In genomic region chr3:141996437-141996836, GRCh38 we compare ENCODE assay signal across 21 cellular contexts.
DNase-seq lines count a peak whose midpoint lies in the region; ATAC-seq, FAIRE-seq and TF ChIP-seq lines count a peak whose summit lies in the region.
"Had no signal": no experiment of that assay in that cellular context is flagged by ENCODE, and none has a peak within 500 bp of the region (broad histone marks: within the 10 kb centered on the region; RNA-seq: fewer than 3 reads in every experiment).

No MANE protein-coding gene starts in this region.

- H3K36me3 Mint-ChIP-seq in activated naive CD4-positive, alpha-beta T cell treated with anti-CD3 and anti-CD28 coated beads for 36 hours (ENCODE audit: low read depth) = no peaks in the 10 kb centered on the region
- H3K36me3 Mint-ChIP-seq: activated naive CD8-positive, alpha-beta T cell treated with anti-CD3 and anti-CD28 coated beads for 36 hours; natural killer cell treated with Interleukin-12 subunit alpha and Interleukin-12 subunit beta and Interleukin-15 and Interleukin-18, amount 100 ng/mL, for 72 hours had no signal

- H4K20me1 ChIP-seq in K562 (replicated peaks; ENCODE audit: control insufficient read depth, insufficient read depth, low read length) = 0 out of 2 replicates have a peak, but pooled peaks cover 4% of the 10 kb centered on the region

- H3K9me3 Mint-ChIP-seq in activated naive CD4-positive, alpha-beta T cell treated with anti-CD3 and anti-CD28 coated beads for 36 hours = no peaks in the 10 kb centered on the region
- H3K9me3 Mint-ChIP-seq: activated naive CD8-positive, alpha-beta T cell treated with anti-CD3 and anti-CD28 coated beads for 36 hours; CD4-positive, alpha-beta T cell; H9; natural killer cell treated with Interleukin-12 subunit alpha and Interleukin-12 subunit beta and Interleukin-15 and Interleukin-18, amount 100 ng/mL, for 72 hours had no signal

- TF ChIP-seq CTCF in A549 (IDR thresholded peaks at IDR 0.05) (no peak), K562 (IDR thresholded peaks at IDR 0.05 in 2 of 3, conservative IDR thresholded peaks at IDR 0.05 in 1 of 3; ENCODE audit: insufficient read depth in 2 of 3, low read depth in 1 of 3, low read length in 3 of 3) (no peak)

- no peaks in the 10 kb centered on the region for H3K4me1 Mint-ChIP-seq in activated naive CD4-positive, alpha-beta T cell treated with anti-CD3 and anti-CD28 coated beads for 36 hours (ENCODE audit: low read depth)

- no peaks in the 10 kb centered on the region for H3K27me3 Mint-ChIP-seq in activated naive CD4-positive, alpha-beta T cell treated with anti-CD3 and anti-CD28 coated beads for 36 hours (ENCODE audit: low read depth)
- H3K27me3 Mint-ChIP-seq: activated naive CD8-positive, alpha-beta T cell treated with anti-CD3 and anti-CD28 coated beads for 36 hours; CD4-positive, alpha-beta T cell; natural killer cell treated with Interleukin-12 subunit alpha and Interleukin-12 subunit beta and Interleukin-15 and Interleukin-18, amount 100 ng/mL, for 72 hours had no signal

- no peak for ATAC-seq in A549
- peak; percentile 45 for ATAC-seq in GM21381 (IDR thresholded peaks at IDR 0.05; ENCODE audit: unreplicated experiment)
- ATAC-seq in HG03139 (IDR thresholded peaks at IDR 0.05; ENCODE audit: unreplicated experiment) = peak; percentile 54
- no peak for ATAC-seq in K562
- ATAC-seq in GM19035 (IDR thresholded peaks at IDR 0.05; ENCODE audit: unreplicated experiment) = no peak
- ATAC-seq: lower lobe of right lung; natural killer cell treated with Interleukin-12 subunit alpha and Interleukin-12 subunit beta and Interleukin-15 and Interleukin-18, amount 100 ng/mL, for 72 hours had no signal

- no peak overlapping the region for H3K27ac Mint-ChIP-seq in activated naive CD4-positive, alpha-beta T cell treated with anti-CD3 and anti-CD28 coated beads for 36 hours
- H3K27ac Mint-ChIP-seq: activated naive CD8-positive, alpha-beta T cell treated with anti-CD3 and anti-CD28 coated beads for 36 hours; CD4-positive, alpha-beta T cell; natural killer cell treated with Interleukin-12 subunit alpha and Interleukin-12 subunit beta and Interleukin-15 and Interleukin-18, amount 100 ng/mL, for 72 hours had no signal

- FAIRE-seq in A549 (lab: Jason Lieb, UNC) = peak; percentile 23
- peak; percentile 6 for FAIRE-seq in K562 (lab: Jason Lieb, UNC)
- FAIRE-seq: A204.1 had no signal

- H3K9me1 ChIP-seq in K562 (ENCODE audit: control insufficient read depth, insufficient read depth, low read length) = no peaks in the 10 kb centered on the region

- BruUV-seq in K562 (replicated peaks; lab: Mats Ljungman, UMichigan) = no TSS peak

- H3K9me3 ChIP-seq in A549 (no peaks in the 10 kb centered on the region), K562 (replicated peaks; ENCODE audit: control insufficient read depth, insufficient read depth, low read depth, low read length) (no peaks in the 10 kb centered on the region)
- H3K9me3 ChIP-seq: lower lobe of right lung had no signal

- H3K27ac ChIP-seq in A549 (no peak overlapping the region), K562 (ENCODE audit: extremely low read depth, low read depth, low read length) (no peak overlapping the region)
- H3K27ac ChIP-seq: lower lobe of right lung had no signal

- H3K27me3 ChIP-seq in K562 (ENCODE audit: control insufficient read depth in 2 of 2, insufficient read depth in 2 of 2, low read length in 2 of 2) = no peaks in the 10 kb centered on the region

- in situ Hi-C loops in K562 (cut with MboI) = no loop called here

- H3K4me1 ChIP-seq in A549 (peaks cover 10% of the 10 kb centered on the region; the same call in 2 of the 3 replicates), K562 (replicated peaks in 1 of 2; ENCODE audit: control insufficient read depth in 2 of 2, insufficient read depth in 2 of 2, low read length in 2 of 2) (no peaks in the 10 kb centered on the region; a peak in 1 of 5 replicates)
- H3K4me1 ChIP-seq: lower lobe of right lung had no signal

- H3K36me3 ChIP-seq in K562 (ENCODE audit: control insufficient read depth, insufficient read depth, low read length) = peaks cover 54% of the 10 kb centered on the region

- TF ChIP-seq EP300 in A549 (IDR thresholded peaks at IDR 0.05) (no peak), K562 (IDR thresholded peaks at IDR 0.05; ENCODE audit: low read length) (no peak)

- no peak for TF ChIP-seq RAD21 in A549 (conservative IDR thresholded peaks at IDR 0.05 in 1 of 2, IDR thresholded peaks at IDR 0.05 in 1 of 2)
- no peak for TF ChIP-seq RAD21 in K562 (CRISPR knock-in tag; conservative IDR thresholded peaks at IDR 0.05 in 1 of 2, IDR thresholded peaks at IDR 0.05 in 1 of 2)

- no peak overlapping the region for H3K4me3 ChIP-seq in A549
- H3K4me3 ChIP-seq in K562 = no peak overlapping the region
- H3K4me3 ChIP-seq: lower lobe of right lung had no signal

- intact Hi-C loops in K562 (cut with micrococcal nuclease) = loop anchor here (10.0 kb wide), 1 partner anchor 532 kb away; no protein-coding TSS in a partner anchor
- intact Hi-C loops in activated naive CD4-positive, alpha-beta T cell treated with anti-CD3 and anti-CD28 coated beads for 36 hours (cut with micrococcal nuclease) = loop anchor here (10.0 kb wide), 1 partner anchor 422 kb away; no protein-coding TSS in a partner anchor

- CTCF ChIA-PET in A549 (lab: Yijun Ruan, JAX) = interaction anchor here (1.2 kb wide), 2 partner anchors 26 to 121 kb away, joined by 3 read pairs; no protein-coding TSS in a partner anchor
- CTCF ChIA-PET in K562 (lab: Yijun Ruan, JAX; ENCODE audit: low intra/inter-chr PET ratio) = interaction anchor here (1.4 kb wide), 1 partner anchor 352 kb away, joined by 3 read pairs; no protein-coding TSS in a partner anchor
- CTCF ChIA-PET in activated naive CD4-positive, alpha-beta T cell treated with anti-CD3 and anti-CD28 coated beads for 36 hours (lab: Charles Lee) = interaction anchor here (1.2 kb wide), 1 partner anchor 15 kb away, joined by 3 read pairs; no protein-coding TSS in a partner anchor

- H3K4me3 Mint-ChIP-seq in activated naive CD4-positive, alpha-beta T cell treated with anti-CD3 and anti-CD28 coated beads for 36 hours = no peak overlapping the region
- H3K4me3 Mint-ChIP-seq: activated naive CD8-positive, alpha-beta T cell treated with anti-CD3 and anti-CD28 coated beads for 36 hours; CD4-positive, alpha-beta T cell; H9; natural killer cell treated with Interleukin-12 subunit alpha and Interleukin-12 subunit beta and Interleukin-15 and Interleukin-18, amount 100 ng/mL, for 72 hours had no signal

- peaks cover 22% of the 10 kb centered on the region; the same call in 2 of the 3 replicates for H3K79me2 ChIP-seq in K562 (ENCODE audit: control insufficient read depth, insufficient read depth, low read length)

- H3K9ac ChIP-seq in K562 (ENCODE audit: insufficient read depth in 1 of 2, low read depth in 2 of 2, low read length in 2 of 2) = no peak overlapping the region

- TF ChIP-seq POLR2A in A549 (IDR thresholded peaks at IDR 0.05; ENCODE audit: low read length) = no peak
- TF ChIP-seq POLR2A in K562 (conservative IDR thresholded peaks at IDR 0.05) = no peak

- no peak overlapping the region for H2AFZ ChIP-seq in K562 (ENCODE audit: low read depth, low read length)

- DNase-seq in A549 (ENCODE audit: low read depth in 1 of 2, low spot score in 1 of 2) (no peak), K562 (ENCODE audit: extremely low read depth in 1 of 4, low spot score in 3 of 4) (no peak), dermis blood vessel endothelial cell (no peak), DMS53 treated with DMSO at 0.1 percent for 48 hours (lab: John Stamatoyannopoulos, UW; ENCODE audit: unreplicated experiment) (no peak)
- no peak for DNase-seq in activated naive CD4-positive, alpha-beta T cell treated with anti-CD3 and anti-CD28 coated beads for 36 hours
- DNase-seq: activated CD4-positive, alpha-beta T cell treated with anti-CD3 and anti-CD28 coated beads for 4 hours; activated naive CD8-positive, alpha-beta T cell treated with anti-CD3 and anti-CD28 coated beads for 36 hours; activated T-cell treated with anti-CD3 and anti-CD28 coated beads for 4 hours; CD4-positive, alpha-beta T cell; effector memory CD4-positive, alpha-beta T cell; foreskin fibroblast; H9; lower lobe of right lung; NCI-H1105 treated with DMSO at 0.1 percent for 48 hours; stimulated activated CD4-positive, alpha-beta T cell treated with anti-CD3 and anti-CD28 coated beads, Interleukin-15, amount 100 ng/mL, for 24 hours; T-helper 9 cell had no signal

- POLR2A ChIA-PET in A549 (lab: Yijun Ruan, JAX) (no interaction called here), K562 (lab: Yijun Ruan, JAX) (interaction anchor here (0.6 kb wide), 1 partner anchor 69 kb away, joined by 3 read pairs; no protein-coding TSS in a partner anchor)

- H3K4me2 ChIP-seq in A549 (peak overlapping the region; percentile 11; the same call in 1 of the 3 replicates), K562 (ENCODE audit: insufficient read depth, low read length) (no peak overlapping the region)

TF ChIP-seq in A549, 52 proteins besides CTCF, POLR2A, EP300 and RAD21 (continues in another document):
- no peak for TF ChIP-seq JUN (IDR thresholded peaks at IDR 0.05)
- no peak for TF ChIP-seq SREBF2 (IDR thresholded peaks at IDR 0.05)
- TF ChIP-seq, protein P1, sequence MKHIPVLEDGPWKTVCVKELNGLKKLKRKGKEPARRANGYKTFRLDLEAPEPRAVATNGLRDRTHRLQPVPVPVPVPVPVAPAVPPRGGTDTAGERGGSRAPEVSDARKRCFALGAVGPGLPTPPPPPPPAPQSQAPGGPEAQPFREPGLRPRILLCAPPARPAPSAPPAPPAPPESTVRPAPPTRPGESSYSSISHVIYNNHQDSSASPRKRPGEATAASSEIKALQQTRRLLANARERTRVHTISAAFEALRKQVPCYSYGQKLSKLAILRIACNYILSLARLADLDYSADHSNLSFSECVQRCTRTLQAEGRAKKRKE (CRISPR knock-in tag; IDR thresholded peaks at IDR 0.05; ENCODE audit: low read depth) = no peak
- TF ChIP-seq GATA3 (IDR thresholded peaks at IDR 0.05; ENCODE audit: borderline replicate concordance) = no peak
- TF ChIP-seq CHD2 (IDR thresholded peaks at IDR 0.05; ENCODE audit: low read length, partially characterized antibody) = no peak
- TF ChIP-seq CHD4 (IDR thresholded peaks at IDR 0.05; ENCODE audit: borderline replicate concordance) = no peak

TF ChIP-seq in K562, 482 proteins besides CTCF, POLR2A, EP300 and RAD21 (continues in another document):
- TF ChIP-seq, protein P2, sequence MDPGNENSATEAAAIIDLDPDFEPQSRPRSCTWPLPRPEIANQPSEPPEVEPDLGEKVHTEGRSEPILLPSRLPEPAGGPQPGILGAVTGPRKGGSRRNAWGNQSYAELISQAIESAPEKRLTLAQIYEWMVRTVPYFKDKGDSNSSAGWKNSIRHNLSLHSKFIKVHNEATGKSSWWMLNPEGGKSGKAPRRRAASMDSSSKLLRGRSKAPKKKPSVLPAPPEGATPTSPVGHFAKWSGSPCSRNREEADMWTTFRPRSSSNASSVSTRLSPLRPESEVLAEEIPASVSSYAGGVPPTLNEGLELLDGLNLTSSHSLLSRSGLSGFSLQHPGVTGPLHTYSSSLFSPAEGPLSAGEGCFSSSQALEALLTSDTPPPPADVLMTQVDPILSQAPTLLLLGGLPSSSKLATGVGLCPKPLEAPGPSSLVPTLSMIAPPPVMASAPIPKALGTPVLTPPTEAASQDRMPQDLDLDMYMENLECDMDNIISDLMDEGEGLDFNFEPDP (CRISPR knock-in tag; IDR thresholded peaks at IDR 0.05) = no peak
- TF ChIP-seq DMBX1 (CRISPR knock-in tag; IDR thresholded peaks at IDR 0.05; ENCODE audit: borderline replicate concordance) = no peak
- TF ChIP-seq RBM15 (IDR thresholded peaks at IDR 0.05; ENCODE audit: insufficient read depth, low read length) = no peak

Comparison
In these comparisons a context has a peak if more than half of its experiments do, and no peak if none do; other contexts are left out.
1. ATAC-seq: peak in GM21381 (single experiment) and HG03139 (single experiment); none in A549 (0 of 2), K562 (single experiment) and GM19035 (single experiment).